ENCODE assay signal across 38 cellular contexts in genomic region chr4:148437439-148437838, GRCh38.
"Had no signal": no experiment of that assay in that cellular context is flagged by ENCODE, and none has a peak within 500 bp of the region (broad histone marks: within the 10 kb centered on the region; RNA-seq: fewer than 3 reads in every experiment).

No MANE protein-coding gene starts in this region.

- H3K4me3 ChIP-seq: ascending aorta, cardiac muscle cell had no signal

- H3K27me3 Mint-ChIP-seq: activated B cell treated with CpG ODN at 0.5 μM for 24 hours; activated CD8-positive, alpha-beta T cell treated with anti-CD3 and anti-CD28 coated beads for 36 hours; activated naive CD4-positive, alpha-beta T cell treated with anti-CD3 and anti-CD28 coated beads, Interleukin-2, amount 50 U/mL, for 24 hours; activated naive CD8-positive, alpha-beta T cell; activated naive CD8-positive, alpha-beta T cell treated with anti-CD3 and anti-CD28 coated beads, Interleukin-2, amount 10 ng/mL, durations not matched to agents 7 days and 5 days; activated naive CD8-positive, alpha-beta T cell treated with anti-CD3 and anti-CD28 coated beads, Interleukin-2, amount 50 U/mL, for 24 hours; activated T-helper 17 cell treated with anti-CD3 and anti-CD28 coated beads, Interleukin-2, amount 50 U/mL, for 72 hours had no signal

- DNase-seq: activated B cell treated with CpG ODN at 0.5 μM for 24 hours; activated CD4-positive, alpha-beta memory T cell treated with anti-CD3 and anti-CD28 coated beads for 36 hours; activated CD4-positive, alpha-beta T cell treated with anti-CD3 and anti-CD28 coated beads for 4 hours; activated CD4-positive, alpha-beta T cell treated with anti-CD3 and anti-CD28 coated beads, Interleukin-2, amount 10 ng/mL, durations not matched to agents 24 days and 14 days; activated CD4-positive, alpha-beta T cell treated with anti-CD3 and anti-CD28 coated beads, Interleukin-2, amount 50 U/mL, for 1 hour; activated CD4-positive, alpha-beta T cell treated with anti-CD3 and anti-CD28 coated beads, Interleukin-2, amount 50 U/mL, for 4 hours; activated CD4-positive, CD25-positive, alpha-beta regulatory T cell treated with anti-CD3 and anti-CD28 coated beads, Interleukin-2, amount 50 U/mL, for 72 hours; activated CD8-positive, alpha-beta memory T cell treated with anti-CD3 and anti-CD28 coated beads, Interleukin-2, amount 50 U/mL, for 4 hours; activated CD8-positive, alpha-beta T cell treated with anti-CD3 and anti-CD28 coated beads for 36 hours; activated effector memory CD4-positive, alpha-beta T cell treated with anti-CD3 and anti-CD28 coated beads, Interleukin-2, amount 50 U/mL, for 16 hours; activated gamma-delta T cell treated with Interleukin-2 at 50 U/mL for 16 hours; activated naive CD4-positive, alpha-beta T cell treated with anti-CD3 and anti-CD28 coated beads, Interleukin-2, amount 10 ng/mL, durations not matched to agents 7 days and 5 days; activated naive CD4-positive, alpha-beta T cell treated with Interleukin-2 at 50 U/mL for 16 hours; activated naive CD8-positive, alpha-beta T cell treated with anti-CD3 and anti-CD28 coated beads, Interleukin-2, amount 10 ng/mL, durations not matched to agents 7 days and 5 days; activated naive CD8-positive, alpha-beta T cell treated with anti-CD3 and anti-CD28 coated beads, Interleukin-2, amount 50 U/mL, for 24 hours; activated T-cell treated with anti-CD3 and anti-CD28 coated beads for 4 hours; activated T-cell treated with anti-CD3 and anti-CD28 coated beads, Interleukin-2, amount 50 U/mL, for 1 hour; activated T-cell treated with anti-CD3 and anti-CD28 coated beads, Interleukin-2, amount 50 U/mL, for 4 hours; activated T-cell treated with anti-CD3 and anti-CD28 coated beads, Interleukin-2, amount 50 U/mL, for 72 hours; amygdala; anterior cingulate cortex; caudate nucleus; T-helper 1 cell; T-helper 2 cell; T-helper 9 cell had no signal

- H3K27ac Mint-ChIP-seq: activated B cell treated with CpG ODN at 0.5 μM for 24 hours; activated CD4-positive, alpha-beta memory T cell treated with anti-CD3 and anti-CD28 coated beads for 36 hours; activated CD4-positive, alpha-beta T cell treated with anti-CD3 and anti-CD28 coated beads, Interleukin-2, amount 10 ng/mL, durations not matched to agents 24 days and 14 days; activated CD8-positive, alpha-beta T cell treated with anti-CD3 and anti-CD28 coated beads for 36 hours; activated naive CD4-positive, alpha-beta T cell treated with anti-CD3 and anti-CD28 coated beads, Interleukin-2, amount 10 ng/mL, durations not matched to agents 7 days and 5 days; activated naive CD4-positive, alpha-beta T cell treated with anti-CD3 and anti-CD28 coated beads, Interleukin-2, amount 50 U/mL, for 24 hours; activated naive CD8-positive, alpha-beta T cell; activated naive CD8-positive, alpha-beta T cell treated with anti-CD3 and anti-CD28 coated beads, Interleukin-2, amount 10 ng/mL, durations not matched to agents 7 days and 5 days; activated naive CD8-positive, alpha-beta T cell treated with anti-CD3 and anti-CD28 coated beads, Interleukin-2, amount 50 U/mL, for 24 hours; activated T-cell treated with anti-CD3 and anti-CD28 coated beads, Interleukin-2, amount 50 U/mL, for 72 hours; activated T-helper 1 cell treated with anti-CD3 and anti-CD28 coated beads, Interleukin-12 subunit alpha, Interleukin-12 subunit beta, Interleukin-2, Interleukin-4 antibody, amounts not matched to agents 30 ng/mL and 10 ng/mL and 1 ng/mL, durations not matched to agents 14 hours and 24 hours and 36 hours; activated T-helper 17 cell treated with anti-CD3 and anti-CD28 coated beads, Interleukin-2, amount 50 U/mL, for 72 hours; brain; T-helper 1 cell treated with Interleukin-12 subunit alpha and Interleukin-12 subunit beta and Interleukin-4 antibody, amounts not matched to agents 30 μg/mL and 1 μg/mL, for 36 hours; T-helper 2 cell treated with Interferon-gamma antibody and Interleukin-4, amounts not matched to agents 5 μg/mL and 100 μg/mL, for 36 hours had no signal

- H3K9me3 Mint-ChIP-seq: activated B cell treated with CpG ODN at 0.5 μM for 24 hours; activated CD4-positive, alpha-beta memory T cell treated with anti-CD3 and anti-CD28 coated beads for 36 hours; activated CD4-positive, alpha-beta T cell treated with anti-CD3 and anti-CD28 coated beads, Interleukin-2, amount 10 ng/mL, durations not matched to agents 24 days and 14 days; activated CD8-positive, alpha-beta T cell treated with anti-CD3 and anti-CD28 coated beads for 36 hours; activated naive CD4-positive, alpha-beta T cell treated with anti-CD3 and anti-CD28 coated beads, Interleukin-2, amount 10 ng/mL, durations not matched to agents 7 days and 5 days; activated naive CD4-positive, alpha-beta T cell treated with anti-CD3 and anti-CD28 coated beads, Interleukin-2, amount 50 U/mL, for 24 hours; activated naive CD8-positive, alpha-beta T cell treated with anti-CD3 and anti-CD28 coated beads, Interleukin-2, amount 10 ng/mL, durations not matched to agents 7 days and 5 days; activated naive CD8-positive, alpha-beta T cell treated with anti-CD3 and anti-CD28 coated beads, Interleukin-2, amount 50 U/mL, for 24 hours; activated T-cell treated with anti-CD3 and anti-CD28 coated beads, Interleukin-2, amount 50 U/mL, for 4 hours; activated T-cell treated with anti-CD3 and anti-CD28 coated beads, Interleukin-2, amount 50 U/mL, for 72 hours; activated T-helper 1 cell treated with anti-CD3 and anti-CD28 coated beads, Interleukin-12 subunit alpha, Interleukin-12 subunit beta, Interleukin-2, Interleukin-4 antibody, amounts not matched to agents 30 ng/mL and 10 ng/mL and 1 ng/mL, durations not matched to agents 14 hours and 24 hours and 36 hours; activated T-helper 17 cell treated with anti-CD3 and anti-CD28 coated beads, Interleukin-2, amount 50 U/mL, for 72 hours; central memory CD8-positive, alpha-beta T cell; T-helper 1 cell treated with Interleukin-12 subunit alpha and Interleukin-12 subunit beta and Interleukin-4 antibody, amounts not matched to agents 30 μg/mL and 1 μg/mL, for 36 hours; T-helper 2 cell treated with Interferon-gamma antibody and Interleukin-4, amounts not matched to agents 5 μg/mL and 100 μg/mL, for 36 hours had no signal

- H3K27me3 ChIP-seq: ascending aorta had no signal

- H3K4me3 Mint-ChIP-seq: activated B cell treated with CpG ODN at 0.5 μM for 24 hours; activated CD4-positive, alpha-beta memory T cell treated with anti-CD3 and anti-CD28 coated beads for 36 hours; activated CD4-positive, alpha-beta T cell treated with anti-CD3 and anti-CD28 coated beads, Interleukin-2, amount 10 ng/mL, durations not matched to agents 24 days and 14 days; activated CD8-positive, alpha-beta T cell treated with anti-CD3 and anti-CD28 coated beads for 36 hours; activated naive CD4-positive, alpha-beta T cell treated with anti-CD3 and anti-CD28 coated beads, Interleukin-2, amount 10 ng/mL, durations not matched to agents 7 days and 5 days; activated naive CD4-positive, alpha-beta T cell treated with anti-CD3 and anti-CD28 coated beads, Interleukin-2, amount 50 U/mL, for 24 hours; activated naive CD8-positive, alpha-beta T cell; activated naive CD8-positive, alpha-beta T cell treated with anti-CD3 and anti-CD28 coated beads, Interleukin-2, amount 10 ng/mL, durations not matched to agents 7 days and 5 days; activated naive CD8-positive, alpha-beta T cell treated with anti-CD3 and anti-CD28 coated beads, Interleukin-2, amount 50 U/mL, for 24 hours; activated T-cell treated with anti-CD3 and anti-CD28 coated beads, Interleukin-2, amount 50 U/mL, for 4 hours; activated T-cell treated with anti-CD3 and anti-CD28 coated beads, Interleukin-2, amount 50 U/mL, for 72 hours; activated T-helper 1 cell treated with anti-CD3 and anti-CD28 coated beads, Interleukin-12 subunit alpha, Interleukin-12 subunit beta, Interleukin-2, Interleukin-4 antibody, amounts not matched to agents 30 ng/mL and 10 ng/mL and 1 ng/mL, durations not matched to agents 14 hours and 24 hours and 36 hours; activated T-helper 17 cell treated with anti-CD3 and anti-CD28 coated beads, Interleukin-2, amount 50 U/mL, for 72 hours; central memory CD8-positive, alpha-beta T cell; T-helper 1 cell treated with Interleukin-12 subunit alpha and Interleukin-12 subunit beta and Interleukin-4 antibody, amounts not matched to agents 30 μg/mL and 1 μg/mL, for 36 hours; T-helper 2 cell treated with Interferon-gamma antibody and Interleukin-4, amounts not matched to agents 5 μg/mL and 100 μg/mL, for 36 hours had no signal

- H3K36me3 ChIP-seq: ascending aorta, cardiac muscle cell had no signal

- ATAC-seq: activated CD8-positive, alpha-beta T cell treated with anti-CD3 and anti-CD28 coated beads for 36 hours; activated naive CD8-positive, alpha-beta T cell treated with anti-CD3 and anti-CD28 coated beads, Interleukin-2, amount 50 U/mL, for 24 hours; activated T-cell treated with anti-CD3 and anti-CD28 coated beads, Interleukin-2, amount 50 U/mL, for 4 hours; activated T-cell treated with anti-CD3 and anti-CD28 coated beads, Interleukin-2, amount 50 U/mL, for 72 hours; activated T-helper 17 cell treated with anti-CD3 and anti-CD28 coated beads, Interleukin-2, amount 50 U/mL, for 72 hours had no signal

- FAIRE-seq: bronchial epithelial cell, TTC549 had no signal

- H3K36me3 Mint-ChIP-seq: activated naive CD4-positive, alpha-beta T cell treated with anti-CD3 and anti-CD28 coated beads, Interleukin-2, amount 10 ng/mL, durations not matched to agents 7 days and 5 days had no signal

- H3K9me3 ChIP-seq: ascending aorta had no signal

- H3K27ac ChIP-seq: ascending aorta, cardiac muscle cell, VCaP had no signal
